In genomic region chr1:13781907-13782633, GRCh38 we compare ENCODE assay signal across 10 cellular contexts.
A peak's percentile ranks its signal among the peaks of the same experiment; 100 is the strongest.
DNase-seq lines count a peak whose midpoint lies in the region; ATAC-seq, FAIRE-seq and TF ChIP-seq lines count a peak whose summit lies in the region.
"Had no signal": no experiment of that assay in that cellular context is flagged by ENCODE, and none has a peak within 500 bp of the region (broad histone marks: within the 10 kb centered on the region; RNA-seq: fewer than 3 reads in every experiment).

No MANE protein-coding gene starts in this region.

- no peaks in the 10 kb centered on the region for H3K9me1 ChIP-seq in endothelial cell of umbilical vein (replicated peaks; ENCODE audit: control insufficient read depth, extremely low read depth, insufficient read depth, low read length)

- H3K27ac Mint-ChIP-seq in CD14-positive monocyte (peak overlapping the region; percentile 78 to 90 (median 84)), IgD-negative memory B cell (peak overlapping the region; percentile 84 to 91 (median 90))

- no peak for TF ChIP-seq CTCF in CD14-positive monocyte (IDR thresholded peaks at IDR 0.05)
- no peak for TF ChIP-seq CTCF in endothelial cell of umbilical vein (IDR thresholded peaks at IDR 0.05; ENCODE audit: extremely low read depth in 1 of 2, insufficient read depth in 1 of 2, low read depth in 1 of 2, low read length in 2 of 2)
- TF ChIP-seq CTCF in omental fat pad (IDR thresholded peaks at IDR 0.05), result no peak
- TF ChIP-seq CTCF in OCI-LY7 (conservative IDR thresholded peaks at IDR 0.05; ENCODE audit: low read length), result no peak
- TF ChIP-seq CTCF in psoas muscle (IDR thresholded peaks at IDR 0.05), result no peak

- peaks cover 35 to 58% of the 10 kb centered on the region in 2 donors for H3K36me3 Mint-ChIP-seq in CD14-positive monocyte
- H3K36me3 Mint-ChIP-seq in IgD-negative memory B cell, result peaks cover 2% of the 10 kb centered on the region

- peak; percentile 28 for FAIRE-seq in endothelial cell of umbilical vein (lab: Jason Lieb, UNC)
- FAIRE-seq in GM19239 (lab: Jason Lieb, UNC), result no peak

- H3K27me3 ChIP-seq in endothelial cell of umbilical vein (ENCODE audit: control insufficient read depth in 2 of 2, insufficient read depth in 2 of 2, low read length in 2 of 2) (no peaks in the 10 kb centered on the region), psoas muscle (ENCODE audit: insufficient read depth in 3 of 3, low read length in 2 of 3) (no peaks in the 10 kb centered on the region)

- H3K9me2 ChIP-seq in OCI-LY7 (ENCODE audit: insufficient read depth, low read length), result no peaks in the 10 kb centered on the region

- no peaks in the 10 kb centered on the region for H3K4me1 ChIP-seq in endothelial cell of umbilical vein (ENCODE audit: control insufficient read depth, extremely low read depth, insufficient read depth, low read length)
- peaks cover 6% of the 10 kb centered on the region for H3K4me1 ChIP-seq in OCI-LY7 (ENCODE audit: insufficient read depth, low read length, poor library complexity, severe bottlenecking)
- H3K4me1 ChIP-seq in psoas muscle, result peaks cover 15% of the 10 kb centered on the region

- intact Hi-C loops in CD14-positive monocyte (cut with micrococcal nuclease) (no loop called here), endothelial cell of umbilical vein (cut with micrococcal nuclease) (loop anchor here (2.0 kb wide), 1 partner anchor 13 kb away; no protein-coding TSS in a partner anchor), OCI-LY7 (cut with micrococcal nuclease; ENCODE audit: unreplicated experiment) (no loop called here), psoas muscle (cut with DNase I) (no loop called here)

- dilution Hi-C loops in endothelial cell of umbilical vein (cut with MboI; ENCODE audit: extremely low pct_ligation_motif_present, low sequenced_read_pairs), result no loop called here

- H4K20me1 ChIP-seq in endothelial cell of umbilical vein (replicated peaks; ENCODE audit: control insufficient read depth, extremely low read depth, insufficient read depth, low read length) (no peaks in the 10 kb centered on the region), OCI-LY7 (ENCODE audit: insufficient read depth, low read length) (peaks cover 28% of the 10 kb centered on the region)

- H3K79me2 ChIP-seq in endothelial cell of umbilical vein (ENCODE audit: control insufficient read depth, insufficient read depth, low read length) (peaks cover 41% of the 10 kb centered on the region), OCI-LY7 (ENCODE audit: insufficient read depth, low read depth, low read length) (peaks cover 52% of the 10 kb centered on the region; the same call in 1 of the 2 replicates)

- H3K4me1 Mint-ChIP-seq in CD14-positive monocyte (peaks cover 46% of the 10 kb centered on the region), IgD-negative memory B cell (peaks cover 15 to 28% (median 27%) of the 10 kb centered on the region in 3 donors)

- no peak for DNase-seq in CD14-positive monocyte (ENCODE audit: low spot score)
- no peak for DNase-seq in endothelial cell of umbilical vein (ENCODE audit: low read depth, low spot score)
- DNase-seq in omental fat pad (ENCODE audit: low spot score), result no peak
- no peak for DNase-seq in GM19239 (ENCODE audit: insufficient read length, low spot score)
- DNase-seq in OCI-LY7 (ENCODE audit: low spot score), result no peak
- DNase-seq in psoas muscle, result no peak
- DNase-seq: NCI-H1092 had no signal

- no TSS peak for BruUV-seq in endothelial cell of umbilical vein (replicated peaks; lab: Mats Ljungman, UMichigan)
- BruUV-seq in OCI-LY7 (replicated peaks; lab: Mats Ljungman, UMichigan), result no TSS peak

- 71 to 83% (median 73%) methylated on average over 20 of the region's 20 CpGs for WGBS in psoas muscle, 3 donors

- POLR2A ChIA-PET in endothelial cell of umbilical vein (lab: Charles Lee), result no interaction called here
- POLR2A ChIA-PET in OCI-LY7 (lab: Charles Lee), result interaction anchor here (0.7 kb wide), 1 partner anchor 1736 kb away, joined by 3 read pairs; no protein-coding TSS in a partner anchor

- no peak overlapping the region for H3K9ac ChIP-seq in endothelial cell of umbilical vein (replicated peaks; ENCODE audit: extremely low read depth, insufficient read depth, low read length)

- TF ChIP-seq POLR2A in endothelial cell of umbilical vein (IDR thresholded peaks at IDR 0.05; ENCODE audit: low read depth, low read length), result no peak

- H3K4me2 ChIP-seq in endothelial cell of umbilical vein (ENCODE audit: insufficient read depth, low read length) (no peak overlapping the region), OCI-LY7 (ENCODE audit: low read length) (no peak overlapping the region)

- H3K27ac ChIP-seq in endothelial cell of umbilical vein (ENCODE audit: insufficient read depth, low read depth, low read length) (no peak overlapping the region), OCI-LY7 (ENCODE audit: low read depth, low read length, poor library complexity, severe bottlenecking) (no peak overlapping the region), psoas muscle (no peak overlapping the region)

- no peak overlapping the region for H3K4me3 ChIP-seq in endothelial cell of umbilical vein (replicated peaks in 1 of 3; ENCODE audit: insufficient read depth in 1 of 3, low read depth in 1 of 3, low read length in 3 of 3)
- no peak overlapping the region for H3K4me3 ChIP-seq in OCI-LY7 (ENCODE audit: low read depth, low read length, poor library complexity, severe bottlenecking)
- no peak overlapping the region for H3K4me3 ChIP-seq in psoas muscle

- CTCF ChIA-PET in endothelial cell of umbilical vein (lab: Charles Lee) (interaction anchor here (0.8 to 1.2 kb wide), 3 partner anchors 14 to 247 kb away, joined by 3 read pairs; no protein-coding TSS in a partner anchor), OCI-LY7 (lab: Charles Lee; ENCODE audit: unreplicated experiment) (no interaction called here)

- H3K4me3 Mint-ChIP-seq in CD14-positive monocyte (peak overlapping the region; percentile 65 to 86), IgD-negative memory B cell (peak overlapping the region; percentile 8 to 81 (median 64))
- H3K4me3 Mint-ChIP-seq: neural crest cell had no signal

- H3K27me3 Mint-ChIP-seq in CD14-positive monocyte (ENCODE audit: low read depth in 3 of 3) (peaks cover 0 to 2% (median 0%) of the 10 kb centered on the region in 3 donors), IgD-negative memory B cell (no peaks in the 10 kb centered on the region)

- H3K36me3 ChIP-seq in endothelial cell of umbilical vein (ENCODE audit: control insufficient read depth in 2 of 2, extremely low read depth in 1 of 2, insufficient read depth in 2 of 2, low read length in 2 of 2), result peaks cover 2 to 11% of the 10 kb centered on the region in 2 experiments
- peaks cover 97% of the 10 kb centered on the region for H3K36me3 ChIP-seq in OCI-LY7 (ENCODE audit: insufficient read depth, low read length)
- H3K36me3 ChIP-seq in psoas muscle (ENCODE audit: insufficient read depth in 1 of 2, low read depth in 1 of 2), result peaks cover 8 to 76% of the 10 kb centered on the region in 2 donors

- H3K9me3 ChIP-seq in endothelial cell of umbilical vein (replicated peaks; ENCODE audit: control insufficient read depth, insufficient read depth, low read length) (no peaks in the 10 kb centered on the region), OCI-LY7 (ENCODE audit: low read length) (no peaks in the 10 kb centered on the region), psoas muscle (no peaks in the 10 kb centered on the region)

- H3K9me3 Mint-ChIP-seq in CD14-positive monocyte (no peaks in the 10 kb centered on the region), IgD-negative memory B cell (no peaks in the 10 kb centered on the region)
- H3K9me3 Mint-ChIP-seq: neural crest cell had no signal

- ATAC-seq in omental fat pad (ENCODE audit: low FRiP score) (peak; percentile 53), HG03565 (IDR thresholded peaks at IDR 0.05; ENCODE audit: unreplicated experiment) (no peak), psoas muscle (no peak)

- H2AFZ ChIP-seq in endothelial cell of umbilical vein (ENCODE audit: low read depth, low read length) (no peak overlapping the region), OCI-LY7 (ENCODE audit: low read length) (no peak overlapping the region)

TF ChIP-seq in endothelial cell of umbilical vein, 7 proteins besides CTCF, POLR2A, EP300 and RAD21:
- no peak for TF ChIP-seq FOS (IDR thresholded peaks at IDR 0.05; ENCODE audit: borderline replicate concordance, insufficient read depth, low read length)
